Comparison of ENCODE assay signal across 27 cellular contexts in the genomic region with DNA sequence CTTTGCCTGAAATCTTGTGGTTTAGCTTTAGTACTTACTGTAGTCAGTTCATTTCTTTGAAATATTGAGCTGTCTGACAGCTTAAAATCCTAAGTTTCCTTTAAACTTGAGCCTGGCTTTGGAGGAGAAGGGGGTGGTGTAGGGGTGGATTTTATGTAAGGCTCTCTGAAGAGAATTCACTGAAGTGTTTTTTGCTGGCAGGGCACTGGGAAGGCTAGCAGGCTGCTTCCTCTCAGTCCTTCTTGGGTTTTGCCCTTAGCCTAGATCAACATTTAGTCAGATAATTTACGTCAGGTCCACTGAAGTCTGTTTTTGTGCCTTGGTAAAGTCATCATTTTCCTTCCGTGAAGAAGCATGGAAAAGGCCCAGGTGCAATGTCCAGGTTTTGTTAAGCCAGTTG.
"Had no signal": no experiment of that assay in that cellular context is flagged by ENCODE, and none has a peak within 500 bp of the region (broad histone marks: within the 10 kb centered on the region; RNA-seq: fewer than 3 reads in every experiment).

No MANE protein-coding gene starts in this region.

- H3K27me3 Mint-ChIP-seq: naive thymus-derived CD4-positive, alpha-beta T cell; stimulated activated naive B cell treated with anti-CD40 and anti-IgM and Interleukin-4, amounts not matched to agents 10 μg/mL and 1 μg/mL and 100 μg/mL, for 72 hours had no signal

- H3K4me3 Mint-ChIP-seq: naive thymus-derived CD4-positive, alpha-beta T cell; natural killer cell treated with Interleukin-12 subunit alpha and Interleukin-12 subunit beta and Interleukin-15 and Interleukin-18, amount 100 ng/mL, for 72 hours; neural crest cell; stimulated activated naive B cell treated with anti-CD40 and anti-IgM and Interleukin-4, amounts not matched to agents 10 μg/mL and 1 μg/mL and 100 μg/mL, for 72 hours had no signal

- DNase-seq: heart right ventricle; islet precursor cell; left cardiac atrium; left ventricle myocardium inferior; mesendoderm; midbrain; mucosa of descending colon; naive thymus-derived CD4-positive, alpha-beta T cell; nucleus accumbens; psoas muscle; right lobe of liver; stimulated activated CD4-positive, alpha-beta T cell treated with anti-CD3 and anti-CD28 coated beads, Interleukin-2, amount 100 ng/mL, for 24 hours; stimulated activated CD4-positive, alpha-beta T cell treated with anti-CD3 and anti-CD28 coated beads, Interleukin-4, amount 100 ng/mL, for 1 hour; stimulated activated naive B cell treated with anti-CD40 and anti-IgM and Interleukin-4, amounts not matched to agents 10 μg/mL and 1 μg/mL and 100 μg/mL, for 72 hours; stimulated activated naive CD8-positive, alpha-beta T cell treated with anti-CD3 and anti-CD28 coated beads, Interleukin-15, Interleukin-2, amounts not matched to agents 100 U/mL and 50 U/mL, for 24 hours; stomach; testis; thyroid gland; transverse colon had no signal

- H3K27ac Mint-ChIP-seq: naive thymus-derived CD4-positive, alpha-beta T cell; natural killer cell treated with Interleukin-12 subunit alpha and Interleukin-12 subunit beta and Interleukin-15 and Interleukin-18, amount 100 ng/mL, for 72 hours; stimulated activated naive B cell treated with anti-CD40 and anti-IgM and Interleukin-4, amounts not matched to agents 10 μg/mL and 1 μg/mL and 100 μg/mL, for 72 hours had no signal

- H3K27ac ChIP-seq: heart right ventricle, hepatocyte, left ventricle myocardium inferior, parathyroid adenoma, psoas muscle, right atrium auricular region, right lobe of liver, stomach, testis, thyroid gland, transverse colon, upper lobe of left lung had no signal

- H3K9me3 Mint-ChIP-seq: natural killer cell treated with Interleukin-12 subunit alpha and Interleukin-12 subunit beta and Interleukin-15 and Interleukin-18, amount 100 ng/mL, for 72 hours; neural crest cell; stimulated activated naive B cell treated with anti-CD40 and anti-IgM and Interleukin-4, amounts not matched to agents 10 μg/mL and 1 μg/mL and 100 μg/mL, for 72 hours had no signal

- H3K9ac ChIP-seq: parathyroid adenoma had no signal

- H2AFZ ChIP-seq: hepatocyte, parathyroid adenoma had no signal

- H3K79me2 ChIP-seq: hepatocyte, parathyroid adenoma had no signal

- H3K9me3 ChIP-seq: left ventricle myocardium inferior, right atrium auricular region, right lobe of liver, stomach, testis, thyroid gland, transverse colon, upper lobe of left lung had no signal

- H3K27me3 ChIP-seq: heart right ventricle, hepatocyte, right atrium auricular region, right lobe of liver, stomach, testis, thyroid gland, transverse colon, upper lobe of left lung had no signal

- H3K4me1 ChIP-seq: heart right ventricle, left ventricle myocardium inferior, parathyroid adenoma, psoas muscle, right atrium auricular region, right lobe of liver, stomach, testis, thyroid gland, transverse colon, upper lobe of left lung had no signal

- H3K36me3 ChIP-seq: right lobe of liver, thyroid gland, transverse colon, upper lobe of left lung had no signal

- H3K4me1 Mint-ChIP-seq: naive thymus-derived CD4-positive, alpha-beta T cell had no signal

- H3K4me3 ChIP-seq: heart right ventricle, hepatocyte, left ventricle myocardium inferior, lung, mucosa of descending colon, psoas muscle, right atrium auricular region, right lobe of liver, smooth muscle cell, stomach, testis, thyroid gland, transverse colon, upper lobe of left lung had no signal

- ATAC-seq: heart right ventricle; left cardiac atrium; mucosa of descending colon; naive thymus-derived CD4-positive, alpha-beta T cell; natural killer cell treated with Interleukin-12 subunit alpha and Interleukin-12 subunit beta and Interleukin-15 and Interleukin-18, amount 100 ng/mL, for 72 hours; psoas muscle; right lobe of liver; stimulated activated naive B cell treated with anti-CD40 and anti-IgM and Interleukin-4, amounts not matched to agents 10 μg/mL and 1 μg/mL and 100 μg/mL, for 72 hours; stimulated activated naive CD8-positive, alpha-beta T cell treated with anti-CD3 and anti-CD28 coated beads, Interleukin-15, Interleukin-2, amounts not matched to agents 100 U/mL and 50 U/mL, for 24 hours had no signal

- H3K36me3 Mint-ChIP-seq: naive thymus-derived CD4-positive, alpha-beta T cell; natural killer cell treated with Interleukin-12 subunit alpha and Interleukin-12 subunit beta and Interleukin-15 and Interleukin-18, amount 100 ng/mL, for 72 hours had no signal

- H3K4me2 ChIP-seq: hepatocyte, smooth muscle cell had no signal
